ENCODE assay signal across 8 cellular contexts in genomic region chr19:38685666-38686529, GRCh38. TPM values are rescaled to one million over a fixed set of nuclear protein-coding genes. Genes with fewer than 3 reads are reported as not detected.
DNase-seq lines count a peak whose midpoint lies in the region; ATAC-seq and TF ChIP-seq lines count a peak whose summit lies in the region.

No MANE protein-coding gene starts in this region.

- H3K4me1 ChIP-seq in OCI-LY7 (ENCODE audit: insufficient read depth, low read length, poor library complexity, severe bottlenecking) (peaks cover 15% of the 10 kb centered on the region), mucosa of rectum (ENCODE audit: control insufficient read depth in 2 of 2, insufficient read depth in 2 of 2, low read length in 2 of 2) (peaks cover 46 to 62% of the 10 kb centered on the region in 2 donors)

- 0 out of 2 replicates have a peak, but pooled peaks have one; percentile 23 for TF ChIP-seq CTCF in OCI-LY7 (conservative IDR thresholded peaks at IDR 0.05; ENCODE audit: low read length)

- no TSS peak for BruUV-seq in OCI-LY7 (replicated peaks; lab: Mats Ljungman, UMichigan)

- CTCF ChIA-PET in OCI-LY7 (lab: Charles Lee; ENCODE audit: unreplicated experiment), result interaction anchor here (0.6 kb wide), 1 partner anchor 175 kb away, joined by 10 read pairs; no protein-coding TSS in a partner anchor

- H3K4me3 ChIP-seq in OCI-LY7 (ENCODE audit: low read depth, low read length, poor library complexity, severe bottlenecking), result no peak overlapping the region
- peak overlapping the region; percentile 11 to 43 for H3K4me3 ChIP-seq in mucosa of rectum (ENCODE audit: low read length in 2 of 2)

- no peak overlapping the region for H3K4me2 ChIP-seq in OCI-LY7 (ENCODE audit: low read length)

- POLR2A ChIA-PET in OCI-LY7 (lab: Charles Lee), result interaction anchor here (0.6 to 0.8 kb wide), 3 partner anchors 10 to 114 kb away, joined by 3 to 4 read pairs (median 3); no protein-coding TSS in a partner anchor

- H3K79me2 ChIP-seq in OCI-LY7 (ENCODE audit: insufficient read depth, low read depth, low read length), result peaks cover 30% of the 10 kb centered on the region; the same call in 1 of the 2 replicates

- peak overlapping the region; percentile 68 to 80 for H3K9ac ChIP-seq in mucosa of rectum (ENCODE audit: low read depth in 1 of 2, low read length in 2 of 2)

- H2AFZ ChIP-seq in OCI-LY7 (ENCODE audit: low read length), result no peak overlapping the region

- DNase-seq in stimulated activated CD4-positive, alpha-beta T cell treated with anti-CD3 and anti-CD28 coated beads, Interleukin-15, amount 100 ng/mL, for 24 hours, result peak; percentile 14
- DNase-seq in stimulated activated CD4-positive, alpha-beta T cell treated with anti-CD3 and anti-CD28 coated beads, Interleukin-4, amount 100 ng/mL, for 1 hour, result no peak
- no peak for DNase-seq in OCI-LY7 (ENCODE audit: low spot score)
- no peak for DNase-seq in anterior cingulate cortex (lab: John Stamatoyannopoulos, UW)
- DNase-seq in OCI-M2 (lab: John Stamatoyannopoulos, UW; ENCODE audit: unreplicated experiment), result no peak

- intact Hi-C loops in OCI-LY7 (cut with micrococcal nuclease; ENCODE audit: unreplicated experiment), result no loop called here

- no peak overlapping the region for H3K27ac ChIP-seq in OCI-LY7 (ENCODE audit: low read depth, low read length, poor library complexity, severe bottlenecking)
- peak overlapping the region; percentile 31 for H3K27ac ChIP-seq in cingulate gyrus (ENCODE audit: low read depth, low read length)
- H3K27ac ChIP-seq in mucosa of rectum (ENCODE audit: low read depth in 2 of 2, low read length in 2 of 2), result peak overlapping the region; percentile 94 to 100

- H3K9me2 ChIP-seq in OCI-LY7 (ENCODE audit: insufficient read depth, low read length), result no peaks in the 10 kb centered on the region

- H3K36me3 ChIP-seq in OCI-LY7 (ENCODE audit: insufficient read depth, low read length) (peaks cover 9% of the 10 kb centered on the region), mucosa of rectum (ENCODE audit: control insufficient read depth in 2 of 2, insufficient read depth in 2 of 2, low read length in 2 of 2) (peaks cover 0 to 10% of the 10 kb centered on the region in 2 donors)

- ATAC-seq in HG02973 (IDR thresholded peaks at IDR 0.05; ENCODE audit: unreplicated experiment), result no peak

- no peaks in the 10 kb centered on the region for H3K9me3 ChIP-seq in OCI-LY7 (ENCODE audit: low read length)
- no peaks in the 10 kb centered on the region for H3K9me3 ChIP-seq in mucosa of rectum (ENCODE audit: control insufficient read depth in 2 of 2, low read length in 2 of 2)

- H4K20me1 ChIP-seq in OCI-LY7 (ENCODE audit: insufficient read depth, low read length), result 0 out of 2 replicates have a peak, but pooled peaks cover 5% of the 10 kb centered on the region

- H3K27me3 ChIP-seq in mucosa of rectum (ENCODE audit: control insufficient read depth in 2 of 2, insufficient read depth in 2 of 2, low read length in 2 of 2), result no peaks in the 10 kb centered on the region

RNA-seq across cellular contexts. Expression of gene ACTN4, which starts 38.4 kb away (rescaled TPM):
- 86.8 and 96.9 TPM in 2 replicates for total RNA-seq in OCI-LY7 (2014; rRNA removed; shearing (Covaris generic))
- 147 and 178 TPM in 2 replicates for total RNA-seq in OCI-LY7 (2022)

RNA-seq across cellular contexts. Expression of gene CAPN12, which starts 58.4 kb away (rescaled TPM):
- 1.2 and 2.9 TPM in 2 replicates for total RNA-seq in OCI-LY7 (2014; rRNA removed; shearing (Covaris generic))
- 2.6 and 3.7 TPM in 2 replicates for total RNA-seq in OCI-LY7 (2022)
